In the genomic region with DNA sequence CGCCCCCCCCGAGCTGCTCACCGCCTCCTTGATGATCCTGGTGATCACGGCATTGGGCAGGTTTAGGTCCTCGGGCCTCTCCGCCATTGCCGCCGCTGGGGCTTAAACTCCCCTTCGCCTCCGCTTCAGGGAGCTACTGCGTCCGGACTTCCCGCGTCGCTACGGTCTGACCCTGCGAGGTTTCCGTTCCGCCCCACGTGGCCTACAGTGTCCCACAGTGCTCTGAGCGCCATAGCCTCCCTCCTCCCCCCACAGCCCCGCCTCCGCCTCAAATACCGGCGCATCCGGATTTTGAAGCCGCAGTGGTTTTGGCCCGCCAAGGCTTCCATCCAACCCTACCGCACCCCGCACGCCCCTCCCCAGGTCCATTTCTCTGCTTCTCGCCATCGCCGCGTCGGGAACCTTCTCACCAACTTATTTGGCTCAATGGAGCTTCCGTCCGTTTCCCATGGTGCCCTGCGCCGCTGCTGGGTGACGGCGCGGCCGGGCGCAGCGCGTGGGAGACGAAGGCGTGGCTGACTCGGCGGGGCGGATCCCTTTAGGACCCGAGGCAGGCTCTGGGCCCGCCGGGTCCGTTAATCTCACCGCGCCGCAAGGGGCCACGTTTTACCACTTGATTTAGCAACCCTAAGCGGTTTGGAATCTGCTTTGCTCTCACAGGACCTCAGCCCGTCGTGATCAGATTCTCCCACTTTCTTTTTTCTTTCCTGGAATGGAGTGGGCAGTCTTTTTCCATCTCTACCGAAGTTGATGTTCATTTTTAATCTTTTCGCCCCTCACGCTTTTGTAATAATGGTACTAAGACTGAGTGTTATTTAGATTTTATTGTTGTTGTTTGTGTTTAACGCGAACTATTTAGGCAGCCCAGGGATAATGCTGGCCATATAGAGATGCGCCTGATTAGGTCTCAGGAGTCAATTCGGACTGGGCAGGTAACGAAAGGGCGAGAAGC, we compare ENCODE assay signal across 8 cellular contexts. TPM values are rescaled to one million over a fixed set of nuclear protein-coding genes. Genes with fewer than 3 reads are reported as not detected.
DNase-seq lines count a peak whose midpoint lies in the region; ATAC-seq and TF ChIP-seq lines count a peak whose summit lies in the region.

C9orf43 (plus strand) TSS at position 541 of the 952 bp plus-strand sequence. CDS start 2,747 bp downstream, outside the sequence.
POLE3 (minus strand) TSS at position 469 of the 952 bp plus-strand sequence; CDS start at position 87, 382 bp downstream.

- H3K9me3 ChIP-seq in right lobe of liver = no peaks in the 10 kb centered on the region

- ATAC-seq in GM19397 (IDR thresholded peaks at IDR 0.05; ENCODE audit: unreplicated experiment) = peak; percentile 93
- ATAC-seq in HG03565 (IDR thresholded peaks at IDR 0.05; ENCODE audit: unreplicated experiment) = peak; percentile 85
- ATAC-seq in right lobe of liver = peak; percentile 96 to 97 (median 96)

- H3K27me3 ChIP-seq in dorsolateral prefrontal cortex = no peaks in the 10 kb centered on the region
- H3K27me3 ChIP-seq in right lobe of liver = no peaks in the 10 kb centered on the region

- peak within 1 kb of the TSS; percentile 61 to 100 (median 91) for H3K4me3 ChIP-seq in dorsolateral prefrontal cortex
- peak within 1 kb of the TSS; percentile 84 to 95 (median 85) for H3K4me3 ChIP-seq in right lobe of liver

- WGBS in right lobe of liver (ENCODE audit: insufficient coverage, low coverage, low lambda C conversion rate, missing lambda C conversion rate) = under 1% methylated on average over 50 of the region's 72 CpGs

- peak; percentile 98 for DNase-seq in CD1c-positive myeloid dendritic cell (ENCODE audit: extremely low spot score)
- peak; percentile 91 for DNase-seq in NCI-H748 treated with DMSO at 0.1 percent for 48 hours (lab: John Stamatoyannopoulos, UW)
- peak; percentile 96 to 97 for DNase-seq in activated CD4-positive, alpha-beta T cell treated with anti-CD3 and anti-CD28 coated beads, Interleukin-2, amount 50 U/mL, for 48 hours
- peak; percentile 91 to 94 (median 92) for DNase-seq in dorsolateral prefrontal cortex
- DNase-seq in right lobe of liver = peak; percentile 95 to 96 (median 95)
- DNase-seq in stimulated activated CD4-positive, alpha-beta T cell treated with anti-CD3 and anti-CD28 coated beads, Interleukin-4, amount 100 ng/mL, for 24 hours = peak; percentile 96

- intact Hi-C loops in dorsolateral prefrontal cortex (cut with DNase I) = loop anchor here (1.0 to 10.0 kb wide), 4 partner anchors 9 to 356 kb away; partner anchors contain the start of genes CDC26 (in 2 of the 2), PRPF4 (in 2 of the 2), ALAD (in 1 of the 2) and FKBP15 (in 1 of the 2)
- intact Hi-C loops in right lobe of liver (cut with DNase I) = no loop called here

- peaks cover 0 to 20% (median 8%) of the 10 kb centered on the region in 4 donors for H3K4me1 ChIP-seq in right lobe of liver

- H3K36me3 ChIP-seq in right lobe of liver = peaks cover 0 to 12% (median 6%) of the 10 kb centered on the region in 4 donors

- peak; percentile 82 for TF ChIP-seq POLR2A in right lobe of liver (IDR thresholded peaks at IDR 0.05)

- H3K27ac ChIP-seq in dorsolateral prefrontal cortex = peak within 1 kb of the TSS; percentile 92 to 100 (median 99)
- H3K27ac ChIP-seq in right lobe of liver = peak within 1 kb of the TSS; percentile 94 to 98 (median 94)

- TF ChIP-seq CTCF in dorsolateral prefrontal cortex (IDR thresholded peaks at IDR 0.05 in 54 of 56, conservative IDR thresholded peaks at IDR 0.05 in 2 of 56; ENCODE audit: low read depth in 1 of 56, partially characterized antibody in 56 of 56) (peak in 32 of 56 donors; percentile 2 to 61 (median 19)), right lobe of liver (IDR thresholded peaks at IDR 0.05) (no peak)

RNA-seq across cellular contexts. Expression of gene C9orf43, which starts in this region (rescaled TPM):
- total RNA-seq in dorsolateral prefrontal cortex (1 to 10 TPM in 80 of 120 experiments, under 1 TPM in 40; 0.41 to 2.5 (median 1.2) TPM), right lobe of liver (1 to 10 TPM in 1 of 6 experiments, under 1 TPM in 5; 0.40 to 1.0 (median 0.50) TPM)

RNA-seq across cellular contexts. Expression of gene POLE3, which starts in this region (rescaled TPM):
- total RNA-seq in dorsolateral prefrontal cortex (10 to 100 TPM; 18.6 to 38.2 (median 27.0) TPM), right lobe of liver (10 to 100 TPM; 13.8 to 24.5 (median 16.6) TPM)

Comparison
In these comparisons a context has a peak if more than half of its experiments do, and no peak if none do; other contexts are left out.
1. Peak in every context shown above with its lines: DNase-seq, ATAC-seq, H3K4me3 ChIP-seq and H3K27ac ChIP-seq.
2. CTCF ChIP-seq: peak in dorsolateral prefrontal cortex (32 of 56); none in right lobe of liver (0 of 4).
3. intact Hi-C loops: an anchor here in dorsolateral prefrontal cortex (1.0 to 10.0 kb wide); none called in right lobe of liver.